ENCODE assay signal across 22 cellular contexts in genomic region chr4:83189631-83190136, GRCh38.
DNase-seq lines count a peak whose midpoint lies in the region; TF ChIP-seq lines count a peak whose summit lies in the region.
"Had no signal": no experiment of that assay in that cellular context is flagged by ENCODE, and none has a peak within 500 bp of the region (broad histone marks: within the 10 kb centered on the region; RNA-seq: fewer than 3 reads in every experiment).

No MANE protein-coding gene starts in this region.

- DNase-seq in NCI-H748 (lab: John Stamatoyannopoulos, UW; ENCODE audit: unreplicated experiment) (peak; percentile 4), NCI-H748 treated with DMSO at 0.1 percent for 48 hours (lab: John Stamatoyannopoulos, UW) (no peak), NCI-H510A treated with DMSO at 0.1 percent for 48 hours (lab: John Stamatoyannopoulos, UW) (peak; percentile 74), epithelial cell of esophagus (ENCODE audit: low read depth) (peak; percentile 35), neuronal stem cell (ENCODE audit: low spot score) (peak; percentile 23), GM13977 (ENCODE audit: low spot score) (no peak), posterior vena cava (ENCODE audit: low spot score) (no peak), transverse colon (no peak)
- DNase-seq: activated CD4-positive, alpha-beta T cell treated with anti-CD3 and anti-CD28 coated beads for 48 hours; activated naive CD8-positive, alpha-beta T cell treated with anti-CD3 and anti-CD28 coated beads, Interleukin-2, amount 10 ng/mL, durations not matched to agents 7 days and 5 days; body of pancreas; DMS 273 treated with DMSO at 0.1 percent for 48 hours; GOT3; heart left ventricle; KG1; MV-4-11; NCI-H1930; NCI-H526 treated with DMSO at 0.1 percent for 48 hours; right cardiac atrium; substantia nigra had no signal

- no peak overlapping the region for H2BK12ac ChIP-seq in neuronal stem cell (ENCODE audit: low read length)

- H4K8ac ChIP-seq in neuronal stem cell (ENCODE audit: low read depth, low read length): no peak overlapping the region

- in situ Hi-C loops in GM13977 (cut with MboI; ENCODE audit: low pct_unique_long_range_greater_than_20kb, low sequenced_read_pairs, unreplicated experiment) (no loop called here), transverse colon (cut with MboI; ENCODE audit: low pct_ligation_motif_present in 1 of 4, low pct_unique_long_range_greater_than_20kb in 1 of 4, low sequenced_read_pairs in 3 of 4) (no loop called here)

- no peak overlapping the region for H3K23ac ChIP-seq in neuronal stem cell (ENCODE audit: low read depth, low read length, poor library complexity)

- H2BK5ac ChIP-seq in neuronal stem cell (ENCODE audit: low read length): no peak overlapping the region

- H3K9me3 ChIP-seq in neuronal stem cell (replicated peaks in 1 of 2; ENCODE audit: control insufficient read depth in 2 of 2, insufficient read depth in 1 of 2, low read depth in 1 of 2, low read length in 2 of 2) (no peaks in the 10 kb centered on the region), transverse colon (no peaks in the 10 kb centered on the region)
- H3K9me3 ChIP-seq: body of pancreas, heart left ventricle had no signal

- TF ChIP-seq EP300 in transverse colon (IDR thresholded peaks at IDR 0.05; ENCODE audit: low read depth): no peak

- H3K79me1 ChIP-seq in neuronal stem cell (ENCODE audit: low read depth, low read length): no peaks in the 10 kb centered on the region

- no peak overlapping the region for H2BK15ac ChIP-seq in neuronal stem cell (ENCODE audit: low read length)

- H3K4me3 ChIP-seq in epithelial cell of esophagus (ENCODE audit: low read length): no peak overlapping the region
- H3K4me3 ChIP-seq in neuronal stem cell (ENCODE audit: low read length in 2 of 2): no peak overlapping the region
- no peak overlapping the region for H3K4me3 ChIP-seq in transverse colon
- H3K4me3 ChIP-seq: body of pancreas, GM12878, heart left ventricle, lung had no signal

- H4K91ac ChIP-seq in neuronal stem cell (ENCODE audit: low read depth, low read length, poor library complexity): no peak overlapping the region

- no peak overlapping the region for H3K4me2 ChIP-seq in neuronal stem cell (ENCODE audit: insufficient read depth, low read length, poor library complexity, severe bottlenecking)

- H3K14ac ChIP-seq in neuronal stem cell (ENCODE audit: low read length): no peak overlapping the region

- H2AK5ac ChIP-seq in neuronal stem cell (ENCODE audit: low read depth, low read length): no peak overlapping the region

- H3K27me3 ChIP-seq in neuronal stem cell (ENCODE audit: control insufficient read depth in 3 of 3, insufficient read depth in 3 of 3, low read depth in 1 of 3, low read length in 3 of 3): no peaks in the 10 kb centered on the region
- H3K27me3 ChIP-seq in transverse colon: no peaks in the 10 kb centered on the region
- H3K27me3 ChIP-seq: body of pancreas, heart left ventricle had no signal

- H3K27ac ChIP-seq in neuronal stem cell (replicated peaks; ENCODE audit: low read length) (no peak overlapping the region), transverse colon (no peak overlapping the region)
- H3K27ac ChIP-seq: body of pancreas, heart left ventricle had no signal

- no peaks in the 10 kb centered on the region for H3K36me3 ChIP-seq in neuronal stem cell (replicated peaks in 1 of 2; ENCODE audit: control insufficient read depth in 2 of 2, insufficient read depth in 2 of 2, low read length in 2 of 2)
- H3K36me3 ChIP-seq in transverse colon: no peaks in the 10 kb centered on the region
- H3K36me3 ChIP-seq: heart left ventricle had no signal

- no peak for TF ChIP-seq POLR2A in transverse colon (IDR thresholded peaks at IDR 0.05)

- intact Hi-C loops in posterior vena cava (cut with DNase I) (no loop called here), transverse colon (cut with DNase I; ENCODE audit: low total_unique reads) (no loop called here)

- no peak overlapping the region for H3K4ac ChIP-seq in neuronal stem cell (ENCODE audit: low read length)

- TF ChIP-seq CTCF in epithelial cell of esophagus (IDR thresholded peaks at IDR 0.05; ENCODE audit: insufficient read depth, low read depth, low read length, missing control alignments) (no peak), GM13977 (IDR thresholded peaks at IDR 0.05; ENCODE audit: extremely low read depth, insufficient read depth, missing control alignments) (no peak), transverse colon (IDR thresholded peaks at IDR 0.05) (no peak)

- no peak overlapping the region for H3K18ac ChIP-seq in neuronal stem cell (ENCODE audit: low read length)

- no peak overlapping the region for H3K9ac ChIP-seq in neuronal stem cell (ENCODE audit: low read depth, low read length, poor library complexity)

- no CpG with 5 or more reads among the region's 7 CpGs for WGBS in neuronal stem cell (ENCODE audit: extremely low coverage in 2 of 2, insufficient read length in 2 of 2, insufficient replicate concordance in 1 of 2), 2 donors
- WGBS in transverse colon (ENCODE audit: low coverage in 1 of 2), 2 donors: 80 to 81% methylated on average over 2 to 7 of the region's 7 CpGs

- H3K4me1 ChIP-seq in neuronal stem cell (ENCODE audit: control insufficient read depth in 2 of 2, insufficient read depth in 1 of 2, low read depth in 1 of 2, low read length in 2 of 2) (peaks cover 3 to 4% of the 10 kb centered on the region in 2 donors), transverse colon (peaks cover 0 to 6% (median 3%) of the 10 kb centered on the region in 4 donors)
- H3K4me1 ChIP-seq: body of pancreas had no signal

- no peak overlapping the region for H2BK120ac ChIP-seq in neuronal stem cell (ENCODE audit: low read depth, low read length)

- H2AFZ ChIP-seq in neuronal stem cell (ENCODE audit: low read length): peak overlapping the region; percentile 37

Comparison
In these comparisons a context has a peak if more than half of its experiments do, and no peak if none do; other contexts are left out.
1. DNase-seq: peak in NCI-H748 (single experiment), NCI-H510A treated with DMSO at 0.1 percent for 48 hours (single experiment), epithelial cell of esophagus (single experiment) and neuronal stem cell (single experiment); none in NCI-H748 treated with DMSO at 0.1 percent for 48 hours (single experiment), GM13977 (single experiment), posterior vena cava (single experiment) and transverse colon (single experiment).